In genomic region chr9:94623253-94623652, GRCh38 we compare ENCODE assay signal across 1 cellular context.
TF ChIP-seq lines count a peak whose summit lies in the region.

No MANE protein-coding gene starts in this region.

TF ChIP-seq in HepG2, 621 proteins besides CTCF, POLR2A, EP300 and RAD21 (continued from another document and continues in another):
- TF ChIP-seq TFDP2 (CRISPR knock-in tag; IDR thresholded peaks at IDR 0.05) = peak; percentile 61; the same call in 1 of the 2 replicates
- 0 out of 2 replicates have a peak, but pooled peaks have one; percentile 28 for TF ChIP-seq FOXP4 (CRISPR knock-in tag; IDR thresholded peaks at IDR 0.05)
- peak; percentile 13; the same call in 1 of the 2 replicates for TF ChIP-seq NFE2 (CRISPR knock-in tag; IDR thresholded peaks at IDR 0.05)
- TF ChIP-seq SIN3A (IDR thresholded peaks at IDR 0.05; ENCODE audit: borderline replicate concordance, low read depth, low read length) = no peak
- TF ChIP-seq SP1 (IDR thresholded peaks at IDR 0.05) = no peak
- TF ChIP-seq SP1 (CRISPR knock-in tag; IDR thresholded peaks at IDR 0.05) = no peak
- TF ChIP-seq U2AF2 (IDR thresholded peaks at IDR 0.05; ENCODE audit: low read depth, low read length) = no peak
- TF ChIP-seq ZNF207 (IDR thresholded peaks at IDR 0.05; ENCODE audit: borderline replicate concordance) = no peak
- TF ChIP-seq, protein P1, sequence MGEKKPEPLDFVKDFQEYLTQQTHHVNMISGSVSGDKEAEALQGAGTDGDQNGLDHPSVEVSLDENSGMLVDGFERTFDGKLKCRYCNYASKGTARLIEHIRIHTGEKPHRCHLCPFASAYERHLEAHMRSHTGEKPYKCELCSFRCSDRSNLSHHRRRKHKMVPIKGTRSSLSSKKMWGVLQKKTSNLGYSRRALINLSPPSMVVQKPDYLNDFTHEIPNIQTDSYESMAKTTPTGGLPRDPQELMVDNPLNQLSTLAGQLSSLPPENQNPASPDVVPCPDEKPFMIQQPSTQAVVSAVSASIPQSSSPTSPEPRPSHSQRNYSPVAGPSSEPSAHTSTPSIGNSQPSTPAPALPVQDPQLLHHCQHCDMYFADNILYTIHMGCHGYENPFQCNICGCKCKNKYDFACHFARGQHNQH (CRISPR knock-in tag; IDR thresholded peaks at IDR 0.05) = peak; percentile 34; the same call in 1 of the 2 replicates
- no peak for TF ChIP-seq GLMP (CRISPR knock-in tag; IDR thresholded peaks at IDR 0.05; ENCODE audit: borderline replicate concordance)
- no peak for TF ChIP-seq THYN1 (CRISPR knock-in tag; IDR thresholded peaks at IDR 0.05; ENCODE audit: borderline replicate concordance, low read depth)
- TF ChIP-seq KAT7 (CRISPR knock-in tag; IDR thresholded peaks at IDR 0.05; ENCODE audit: borderline replicate concordance) = 0 out of 2 replicates have a peak, but pooled peaks have one; percentile 34
- TF ChIP-seq WIZ (CRISPR knock-in tag; IDR thresholded peaks at IDR 0.05) = no peak
- TF ChIP-seq SRY (CRISPR knock-in tag; IDR thresholded peaks at IDR 0.05) = 0 out of 2 replicates have a peak, but pooled peaks have one; percentile 29
- no peak for TF ChIP-seq TEF (CRISPR knock-in tag; IDR thresholded peaks at IDR 0.05)
- peak; percentile 43; the same call in 1 of the 2 replicates for TF ChIP-seq ZNF441 (CRISPR knock-in tag; IDR thresholded peaks at IDR 0.05; ENCODE audit: borderline replicate concordance)
- TF ChIP-seq ZNF552 (CRISPR knock-in tag; IDR thresholded peaks at IDR 0.05; ENCODE audit: borderline replicate concordance) = no peak
- TF ChIP-seq, protein P2, sequence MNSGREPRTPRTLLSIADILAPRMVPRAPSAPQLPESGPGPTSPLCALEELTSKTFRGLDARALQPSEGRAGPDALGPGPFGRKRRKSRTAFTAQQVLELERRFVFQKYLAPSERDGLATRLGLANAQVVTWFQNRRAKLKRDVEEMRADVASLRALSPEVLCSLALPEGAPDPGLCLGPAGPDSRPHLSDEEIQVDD (CRISPR knock-in tag; IDR thresholded peaks at IDR 0.05; ENCODE audit: borderline replicate concordance) = no peak
- TF ChIP-seq ZNF644 (CRISPR knock-in tag; IDR thresholded peaks at IDR 0.05; ENCODE audit: low read depth) = no peak
- no peak for TF ChIP-seq ZSCAN22 (CRISPR knock-in tag; IDR thresholded peaks at IDR 0.05)
- TF ChIP-seq KLF6 (CRISPR knock-in tag; IDR thresholded peaks at IDR 0.05) = peak; percentile 65; the same call in 1 of the 2 replicates
- TF ChIP-seq FOXK2 (IDR thresholded peaks at IDR 0.05) = no peak
- no peak for TF ChIP-seq SUZ12 (IDR thresholded peaks at IDR 0.05; ENCODE audit: low read depth, low read length)
- TF ChIP-seq ZSCAN5A (CRISPR knock-in tag; IDR thresholded peaks at IDR 0.05; ENCODE audit: borderline replicate concordance) = no peak
- TF ChIP-seq ZNF407 (CRISPR knock-in tag; IDR thresholded peaks at IDR 0.05; ENCODE audit: not compliant biosample characterization) = no peak
- TF ChIP-seq SATB2 (CRISPR knock-in tag; IDR thresholded peaks at IDR 0.05) = no peak
- TF ChIP-seq ATF6 (CRISPR knock-in tag; conservative IDR thresholded peaks at IDR 0.05) = no peak
- TF ChIP-seq PLRG1 (conservative IDR thresholded peaks at IDR 0.05) = no peak
- no peak for TF ChIP-seq PHF8 (CRISPR knock-in tag; IDR thresholded peaks at IDR 0.05)
- no peak for TF ChIP-seq MED13 (CRISPR knock-in tag; IDR thresholded peaks at IDR 0.05)
- TF ChIP-seq ZNF569 (CRISPR knock-in tag; IDR thresholded peaks at IDR 0.05; ENCODE audit: borderline replicate concordance) = no peak
- no peak for TF ChIP-seq BHLHE40 (IDR thresholded peaks at IDR 0.05; ENCODE audit: low read length)
- TF ChIP-seq ZNF20 (CRISPR knock-in tag; IDR thresholded peaks at IDR 0.05) = no peak
- TF ChIP-seq, protein P3, sequence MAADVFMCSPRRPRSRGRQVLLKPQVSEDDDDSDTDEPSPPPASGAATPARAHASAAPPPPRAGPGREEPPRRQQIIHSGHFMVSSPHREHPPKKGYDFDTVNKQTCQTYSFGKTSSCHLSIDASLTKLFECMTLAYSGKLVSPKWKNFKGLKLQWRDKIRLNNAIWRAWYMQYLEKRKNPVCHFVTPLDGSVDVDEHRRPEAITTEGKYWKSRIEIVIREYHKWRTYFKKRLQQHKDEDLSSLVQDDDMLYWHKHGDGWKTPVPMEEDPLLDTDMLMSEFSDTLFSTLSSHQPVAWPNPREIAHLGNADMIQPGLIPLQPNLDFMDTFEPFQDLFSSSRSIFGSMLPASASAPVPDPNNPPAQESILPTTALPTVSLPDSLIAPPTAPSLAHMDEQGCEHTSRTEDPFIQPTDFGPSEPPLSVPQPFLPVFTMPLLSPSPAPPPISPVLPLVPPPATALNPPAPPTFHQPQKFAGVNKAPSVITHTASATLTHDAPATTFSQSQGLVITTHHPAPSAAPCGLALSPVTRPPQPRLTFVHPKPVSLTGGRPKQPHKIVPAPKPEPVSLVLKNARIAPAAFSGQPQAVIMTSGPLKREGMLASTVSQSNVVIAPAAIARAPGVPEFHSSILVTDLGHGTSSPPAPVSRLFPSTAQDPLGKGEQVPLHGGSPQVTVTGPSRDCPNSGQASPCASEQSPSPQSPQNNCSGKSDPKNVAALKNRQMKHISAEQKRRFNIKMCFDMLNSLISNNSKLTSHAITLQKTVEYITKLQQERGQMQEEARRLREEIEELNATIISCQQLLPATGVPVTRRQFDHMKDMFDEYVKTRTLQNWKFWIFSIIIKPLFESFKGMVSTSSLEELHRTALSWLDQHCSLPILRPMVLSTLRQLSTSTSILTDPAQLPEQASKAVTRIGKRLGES (CRISPR knock-in tag; IDR thresholded peaks at IDR 0.05; ENCODE audit: borderline replicate concordance) = no peak
- no peak for TF ChIP-seq SNAPC5 (CRISPR knock-in tag; IDR thresholded peaks at IDR 0.05; ENCODE audit: borderline replicate concordance)
- TF ChIP-seq ZNF224 (CRISPR knock-in tag; IDR thresholded peaks at IDR 0.05) = no peak
